In the genomic region with DNA sequence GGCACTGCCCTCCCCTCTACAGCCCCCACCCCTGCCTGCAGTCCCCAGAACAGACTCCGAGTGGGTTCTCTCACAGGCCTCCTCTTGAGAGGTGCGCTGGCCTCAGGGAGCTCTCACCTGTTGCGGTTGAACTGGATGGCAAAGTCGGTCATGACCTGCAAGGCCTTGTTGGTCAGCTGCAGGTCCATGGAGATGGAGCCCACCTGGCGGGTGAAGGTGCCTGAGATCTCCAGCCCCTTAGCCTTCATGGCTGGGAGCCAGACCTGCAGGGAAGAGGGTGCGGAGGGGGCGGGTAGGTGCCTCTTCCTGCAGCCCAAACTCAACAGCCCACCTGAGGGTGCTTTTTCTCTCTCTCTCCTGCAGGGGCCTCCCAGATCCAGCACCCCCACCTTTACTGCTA, we compare ENCODE assay signal across 1 cellular context.
TF ChIP-seq lines count a peak whose summit lies in the region.

No MANE protein-coding gene starts in this region.

TF ChIP-seq in HCT116, 20 proteins besides CTCF, POLR2A, EP300 and RAD21:
- TF ChIP-seq JUND (IDR thresholded peaks at IDR 0.05) (no peak), MAX (IDR thresholded peaks at IDR 0.05) (no peak), EZH2 (IDR thresholded peaks at IDR 0.05) (no peak), TCF7L2 (IDR thresholded peaks at IDR 0.05; ENCODE audit: borderline replicate concordance, extremely low read depth, insufficient read depth, insufficient read length) (no peak), ZNF274 (IDR thresholded peaks at IDR 0.05; ENCODE audit: low read depth, low read length) (no peak), POLR2AphosphoS5 (IDR thresholded peaks at IDR 0.05; ENCODE audit: low read depth, low read length) (no peak), EZH2phosphoT487 (IDR thresholded peaks at IDR 0.05; ENCODE audit: borderline replicate concordance) (no peak), SRF (IDR thresholded peaks at IDR 0.05; ENCODE audit: low read depth) (no peak), CBX3 (IDR thresholded peaks at IDR 0.05; ENCODE audit: low read depth) (no peak), EGR1 (IDR thresholded peaks at IDR 0.05; ENCODE audit: low read depth) (no peak)
TF ChIP-seq in HCT116: peak in this region for 0.
